ENCODE assay signal across 21 cellular contexts in genomic region chr11:78791964-78792363, GRCh38.
"Had no signal": no experiment of that assay in that cellular context is flagged by ENCODE, and none has a peak within 500 bp of the region (broad histone marks: within the 10 kb centered on the region; RNA-seq: fewer than 3 reads in every experiment).

No MANE protein-coding gene starts in this region.

- H3K9me3 ChIP-seq: left ventricle myocardium inferior, mucosa of descending colon, ovary, right atrium auricular region, right lobe of liver, upper lobe of right lung had no signal

- ATAC-seq: mucosa of descending colon; naive thymus-derived CD4-positive, alpha-beta T cell; natural killer cell treated with Interleukin-12 subunit alpha and Interleukin-12 subunit beta and Interleukin-15 and Interleukin-18, amount 100 ng/mL, for 72 hours; right lobe of liver; stimulated activated memory B cell treated with anti-CD40 and anti-IgM and Interleukin-4, amounts not matched to agents 10 μg/mL and 1 μg/mL and 100 μg/mL, for 72 hours; stimulated activated naive CD8-positive, alpha-beta T cell treated with anti-CD3 and anti-CD28 coated beads, Interleukin-15, amount 100 ng/mL, for 72 hours had no signal

- H3K4me1 ChIP-seq: left ventricle myocardium inferior, right atrium auricular region, right lobe of liver had no signal

- H3K27ac ChIP-seq: left ventricle myocardium inferior, ovary, right atrium auricular region, right lobe of liver, upper lobe of right lung had no signal

- H3K27me3 ChIP-seq: ovary, right atrium auricular region, right lobe of liver, upper lobe of right lung had no signal

- H3K4me3 ChIP-seq: left ventricle myocardium inferior, lung, mucosa of descending colon, ovary, right atrium auricular region, right lobe of liver, smooth muscle cell, upper lobe of right lung had no signal

- H3K36me3 ChIP-seq: left ventricle myocardium inferior, ovary, right atrium auricular region, right lobe of liver, upper lobe of right lung had no signal

- DNase-seq: islet precursor cell; left ventricle myocardium inferior; midbrain; mucosa of descending colon; naive thymus-derived CD4-positive, alpha-beta T cell; ovary; right lobe of liver; stimulated activated CD4-positive, alpha-beta T cell treated with anti-CD3 and anti-CD28 coated beads, Interleukin-1b, Interleukin-23, amount 100 ng/mL, for 48 hours; stimulated activated CD4-positive, alpha-beta T cell treated with anti-CD3 and anti-CD28 coated beads, Interleukin-2, amount 100 ng/mL, for 48 hours; stimulated activated CD4-positive, alpha-beta T cell treated with anti-CD3 and anti-CD28 coated beads, Interleukin-4, amount 100 ng/mL, for 4 hours; stimulated activated CD8-positive, alpha-beta memory T cell treated with anti-CD3 and anti-CD28 coated beads, Interleukin-4, amount 100 ng/mL, for 48 hours; stimulated activated naive CD4-positive, alpha-beta T cell treated with Interleukin-2 at 50 U/mL for 16 hours; stimulated activated naive CD8-positive, alpha-beta T cell treated with anti-CD3 and anti-CD28 coated beads, Interleukin-15, amount 100 ng/mL, for 72 hours; substantia nigra; trophoblast cell; upper lobe of right lung had no signal

- H3K4me2 ChIP-seq: smooth muscle cell had no signal
